Comparison of ENCODE assay signal across 22 cellular contexts in the genomic region with DNA sequence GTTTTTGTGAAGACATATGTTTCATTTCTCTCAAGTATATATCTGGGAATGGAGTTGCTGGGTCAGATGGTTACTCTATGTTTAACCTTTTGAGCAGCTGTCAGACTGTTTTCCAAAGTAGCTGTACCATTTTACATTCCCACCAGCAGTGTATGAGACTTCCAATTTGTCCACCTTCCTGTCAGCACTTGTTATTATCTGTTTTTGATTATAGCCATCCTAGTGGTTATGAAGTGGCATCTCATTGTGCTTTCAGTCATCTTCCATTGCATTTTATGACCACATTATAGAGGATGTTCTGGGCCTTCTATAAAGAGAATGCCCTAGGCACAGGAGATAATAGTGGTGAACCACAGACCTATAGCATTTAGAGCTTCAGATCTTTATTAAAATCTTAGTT. TPM values are rescaled to one million over a fixed set of nuclear protein-coding genes. Genes with fewer than 3 reads are reported as not detected.
DNase-seq lines count a peak whose midpoint lies in the region; ATAC-seq, FAIRE-seq and TF ChIP-seq lines count a peak whose summit lies in the region.
"Had no signal": no experiment of that assay in that cellular context is flagged by ENCODE, and none has a peak within 500 bp of the region (broad histone marks: within the 10 kb centered on the region; RNA-seq: fewer than 3 reads in every experiment).

No MANE protein-coding gene starts in this region.

- BruUV-seq in K562 (replicated peaks; lab: Mats Ljungman, UMichigan): no TSS peak

- H3K4me1 ChIP-seq in left ventricle myocardium inferior (peaks cover 7% of the 10 kb centered on the region), A549 (peaks cover 3% of the 10 kb centered on the region; the same call in 2 of the 3 replicates), K562 (replicated peaks in 1 of 2; ENCODE audit: control insufficient read depth in 2 of 2, insufficient read depth in 2 of 2, low read length in 2 of 2) (no peaks in the 10 kb centered on the region), skeletal muscle tissue (ENCODE audit: control insufficient read depth in 3 of 3, insufficient read depth in 3 of 3, low read length in 3 of 3) (peaks cover 0 to 2% (median 0%) of the 10 kb centered on the region in 3 donors)
- H3K4me1 ChIP-seq: Caco-2 had no signal

- TF ChIP-seq CTCF in left ventricle myocardium inferior (IDR thresholded peaks at IDR 0.05; ENCODE audit: borderline replicate concordance) (no peak), A549 (IDR thresholded peaks at IDR 0.05) (no peak), K562 (IDR thresholded peaks at IDR 0.05 in 2 of 3, conservative IDR thresholded peaks at IDR 0.05 in 1 of 3; ENCODE audit: insufficient read depth in 2 of 3, low read depth in 1 of 3, low read length in 3 of 3) (no peak)

- H3K9ac ChIP-seq in K562 (ENCODE audit: insufficient read depth in 1 of 2, low read depth in 2 of 2, low read length in 2 of 2) (no peak overlapping the region), skeletal muscle tissue (ENCODE audit: low read depth in 1 of 3, low read length in 3 of 3) (no peak overlapping the region)
- H3K9ac ChIP-seq: BLaER1 treated with 17β-estradiol and CSF1 and Interleukin-3, amounts not matched to agents 10 nM and 100 nM had no signal

- TF ChIP-seq RAD21 in A549 (conservative IDR thresholded peaks at IDR 0.05 in 1 of 2, IDR thresholded peaks at IDR 0.05 in 1 of 2) (no peak), K562 (CRISPR knock-in tag; conservative IDR thresholded peaks at IDR 0.05 in 1 of 2, IDR thresholded peaks at IDR 0.05 in 1 of 2) (no peak)

- TF ChIP-seq POLR2A in A549 (IDR thresholded peaks at IDR 0.05; ENCODE audit: low read length) (no peak), K562 (conservative IDR thresholded peaks at IDR 0.05) (no peak)

- H3K9me3 ChIP-seq in left ventricle myocardium inferior (replicated peaks) (no peaks in the 10 kb centered on the region), A549 (no peaks in the 10 kb centered on the region), K562 (replicated peaks; ENCODE audit: control insufficient read depth, insufficient read depth, low read depth, low read length) (no peaks in the 10 kb centered on the region), skeletal muscle tissue (ENCODE audit: control insufficient read depth in 3 of 3, low read length in 3 of 3) (no peaks in the 10 kb centered on the region)
- H3K9me3 ChIP-seq: Caco-2 had no signal

- no peak overlapping the region for H3K4me3 ChIP-seq in left ventricle myocardium inferior
- H3K4me3 ChIP-seq in A549: no peak overlapping the region
- H3K4me3 ChIP-seq in K562: no peak overlapping the region
- no peak overlapping the region for H3K4me3 ChIP-seq in skeletal muscle tissue (ENCODE audit: low read length in 3 of 3)
- H3K4me3 ChIP-seq: BLaER1 treated with 17β-estradiol and CSF1 and Interleukin-3, amounts not matched to agents 10 nM and 100 nM; GM12878 had no signal

- no peak for DNase-seq in left ventricle myocardium inferior
- DNase-seq in cardiac septum (ENCODE audit: low spot score): no peak
- DNase-seq in A549 (ENCODE audit: low read depth in 1 of 2, low spot score in 1 of 2): no peak
- DNase-seq in K562 (ENCODE audit: extremely low read depth in 1 of 4, low spot score in 3 of 4): no peak
- DNase-seq in DMS79 (lab: John Stamatoyannopoulos, UW): no peak
- DNase-seq: ACHN; Caco-2; Calu3; CD4-positive, alpha-beta T cell; CD8-positive, alpha-beta T cell; DND-41; EL; GDM1 had no signal

- no peak for TF ChIP-seq EP300 in A549 (IDR thresholded peaks at IDR 0.05)
- no peak for TF ChIP-seq EP300 in K562 (IDR thresholded peaks at IDR 0.05; ENCODE audit: low read length)

- POLR2A ChIA-PET in A549 (lab: Yijun Ruan, JAX): no interaction called here
- POLR2A ChIA-PET in K562 (lab: Yijun Ruan, JAX): no interaction called here

- no peaks in the 10 kb centered on the region for H4K20me1 ChIP-seq in K562 (replicated peaks; ENCODE audit: control insufficient read depth, insufficient read depth, low read length)
- H4K20me1 ChIP-seq: BLaER1 treated with 17β-estradiol and CSF1 and Interleukin-3, amounts not matched to agents 10 nM and 100 nM had no signal

- no peaks in the 10 kb centered on the region for H3K9me1 ChIP-seq in K562 (ENCODE audit: control insufficient read depth, insufficient read depth, low read length)

- H3K36me3 ChIP-seq in left ventricle myocardium inferior (no peaks in the 10 kb centered on the region), K562 (ENCODE audit: control insufficient read depth, insufficient read depth, low read length) (no peaks in the 10 kb centered on the region), skeletal muscle tissue (ENCODE audit: control insufficient read depth in 3 of 3, insufficient read depth in 3 of 3, low read length in 3 of 3) (peaks cover 0 to 3% (median 0%) of the 10 kb centered on the region in 3 donors)
- H3K36me3 ChIP-seq: BLaER1 treated with 17β-estradiol and CSF1 and Interleukin-3, amounts not matched to agents 10 nM and 100 nM had no signal

- H2AFZ ChIP-seq in K562 (ENCODE audit: low read depth, low read length): no peak overlapping the region

- CTCF ChIA-PET in A549 (lab: Yijun Ruan, JAX) (interaction anchor here (2.0 kb wide), 1 partner anchor 441 kb away, joined by 13 read pairs; no protein-coding TSS in a partner anchor), K562 (lab: Yijun Ruan, JAX; ENCODE audit: low intra/inter-chr PET ratio) (no interaction called here)

- no peak overlapping the region for H3K4me2 ChIP-seq in A549
- no peak overlapping the region for H3K4me2 ChIP-seq in K562 (ENCODE audit: insufficient read depth, low read length)
- H3K4me2 ChIP-seq: BLaER1 treated with 17β-estradiol and CSF1 and Interleukin-3, amounts not matched to agents 10 nM and 100 nM had no signal

- ATAC-seq in A549 (no peak), K562 (no peak), GM19467 (IDR thresholded peaks at IDR 0.05; ENCODE audit: unreplicated experiment) (no peak)
- ATAC-seq: CD8-positive, alpha-beta T cell; GM12878 had no signal

- H3K27me3 ChIP-seq in left ventricle myocardium inferior (ENCODE audit: low read depth) (no peaks in the 10 kb centered on the region), K562 (ENCODE audit: control insufficient read depth in 2 of 2, insufficient read depth in 2 of 2, low read length in 2 of 2) (peaks cover 2 to 18% of the 10 kb centered on the region in 2 experiments; a peak in 3 of 5 replicates), skeletal muscle tissue (ENCODE audit: control insufficient read depth in 3 of 3, insufficient read depth in 3 of 3, low read length in 3 of 3) (no peaks in the 10 kb centered on the region)

- H3K27ac ChIP-seq in left ventricle myocardium inferior (replicated peaks): peak overlapping the region; percentile 23
- H3K27ac ChIP-seq in A549: no peak overlapping the region
- H3K27ac ChIP-seq in K562 (ENCODE audit: extremely low read depth, low read depth, low read length): no peak overlapping the region
- H3K27ac ChIP-seq in skeletal muscle tissue (ENCODE audit: low read depth, low read length): peak overlapping the region; percentile 16
- H3K27ac ChIP-seq: 22Rv1; BLaER1 treated with 17β-estradiol and CSF1 and Interleukin-3, amounts not matched to agents 10 nM and 100 nM; C4-2B had no signal

- no peaks in the 10 kb centered on the region for H3K79me2 ChIP-seq in K562 (ENCODE audit: control insufficient read depth, insufficient read depth, low read length)

- FAIRE-seq in A549 (lab: Jason Lieb, UNC) (no peak), K562 (lab: Jason Lieb, UNC) (no peak)
- FAIRE-seq: D721Med, GM12878, GM12892, GM18507 had no signal

- in situ Hi-C loops in K562 (cut with MboI): loop anchor here (25.0 kb wide), 2 partner anchors 1341 to 1566 kb away; a partner anchor contains a TSS

- intact Hi-C loops in left ventricle myocardium inferior (cut with micrococcal nuclease) (loop anchor here (10.0 kb wide), 2 partner anchors 439 to 909 kb away; no protein-coding TSS in a partner anchor), cardiac septum (cut with DNase I) (no loop called here), K562 (cut with micrococcal nuclease) (loop anchor here (10.0 kb wide), 1 partner anchor 909 kb away; no protein-coding TSS in a partner anchor)

TF ChIP-seq in A549, 52 proteins besides CTCF, POLR2A, EP300 and RAD21:
- TF ChIP-seq CBX2 (IDR thresholded peaks at IDR 0.05; ENCODE audit: borderline replicate concordance, low read depth): no peak
- TF ChIP-seq ZFP36 (IDR thresholded peaks at IDR 0.05; ENCODE audit: borderline replicate concordance, partially characterized antibody): peak; percentile 57

TF ChIP-seq in K562, 482 proteins besides CTCF, POLR2A, EP300 and RAD21:
- TF ChIP-seq RBM25 (IDR thresholded peaks at IDR 0.05; ENCODE audit: low read depth, low read length, severe bottlenecking) (peak; percentile 24), HNRNPL (IDR thresholded peaks at IDR 0.05; ENCODE audit: low read depth, low read length) (no peak)
TF ChIP-seq in K562: peak in this region for 1.

RNA-seq across cellular contexts. Expression of a gene that starts 39.2 kb away (rescaled TPM):
- total RNA-seq in left ventricle myocardium inferior (36.1 TPM), cardiac septum (23.4 TPM), K562 (2014; rRNA removed) (0.05 and 0.12 TPM in 2 replicates), K562 (2014; rRNA removed; fragmentation: Illumina TruSeq; extraction: Trizol) (0.06 and 0.11 TPM in 2 replicates), K562 (2015; rRNA removed; fragmentation: Illumina TruSeq; extraction: Trizol) (0.04 and 0.11 TPM in 2 replicates), K562 (2021) (0.11 TPM in 2 replicates), skeletal muscle tissue (15.7 TPM)
- polyA plus RNA-seq in A549 (2011; rRNA removed) (4.4 and 4.7 TPM in 2 replicates), A549 (2017; fragmentation: RNase III; extraction: RNeasy Plus Mini Kit Qiagen cat#74134 plus additional on column Dnase treatment) (2.7 to 2.9 TPM (median 2.8 TPM) in 3 replicates), K562 (2011; rRNA removed) (0.01 and 0.08 TPM in 2 replicates), K562 (2014; fragmentation: Illumina TruSeq; extraction: Trizol) (0.09 and 0.11 TPM in 2 replicates), K562 (2014; fragmentation: Nextera tagmentation; extraction: Ambion mirVana) (under 1 TPM; 0.03 to 0.24 TPM), K562 (2014; rRNA removed) (0.08 TPM in 1 of 2 replicates, not detected in the other)
- 3.0 and 3.3 TPM in 2 replicates for polyA plus RNA-seq in A549 (2012; cell fraction: cytosol; rRNA removed)
- polyA plus RNA-seq in A549 (2012; cell fraction: nucleus; rRNA removed): 3.0 and 3.6 TPM in 2 replicates
- polyA minus RNA-seq in A549 (2011; rRNA and poly(A)+ RNA removed): 8.1 and 10.7 TPM in 2 replicates
- total RNA-seq in K562 (2011; cell fraction: chromatin; rRNA removed; ENCODE audit: low replicate concordance): 0.28 TPM in 1 of 2 replicates, not detected in the other
- total RNA-seq in K562 (2011; cell fraction: nucleolus; rRNA removed): 0.26 and 0.83 TPM in 2 replicates
- total RNA-seq in K562 (2011; cell fraction: nucleoplasm; rRNA removed): 0.23 and 0.37 TPM in 2 replicates
- 0.03 and 0.38 TPM in 2 replicates for polyA plus RNA-seq in K562 (2011; cell fraction: cytosol; rRNA removed)
- polyA plus RNA-seq in K562 (2011; cell fraction: nucleus; rRNA removed): 0.03 and 0.13 TPM in 2 replicates
- 0.16 and 0.26 TPM in 2 replicates for polyA plus RNA-seq in K562 (2012)
- polyA minus RNA-seq in K562 (2011; rRNA and poly(A)+ RNA removed): 0.12 and 0.46 TPM in 2 replicates
- polyA minus RNA-seq in K562 (2011; cell fraction: cytosol; rRNA and poly(A)+ RNA removed): 0.10 TPM in 1 of 2 replicates, not detected in the other
- under 0.01 and 0.11 TPM in 2 replicates for polyA minus RNA-seq in K562 (2011; cell fraction: nucleus; rRNA and poly(A)+ RNA removed)
- total RNA-seq: CD4-positive, alpha-beta T cell had no signal

Comparison
In these comparisons a context has a peak if more than half of its experiments do, and no peak if none do; other contexts are left out.
1. H3K27ac ChIP-seq: peak in left ventricle myocardium inferior (single experiment) and skeletal muscle tissue (single experiment); none in A549 (0 of 2) and K562 (single experiment).